8 cellular contexts compared by ENCODE assay signal in genomic region chr3:136659253-136659652, GRCh38.
DNase-seq lines count a peak whose midpoint lies in the region; ATAC-seq, FAIRE-seq and TF ChIP-seq lines count a peak whose summit lies in the region.

No MANE protein-coding gene starts in this region.

- peak; percentile 30 for FAIRE-seq in H54 (lab: Jason Lieb, UNC)

- H3K4me3 ChIP-seq in fibroblast of pulmonary artery (replicated peaks; ENCODE audit: low read depth, low read length) (no peak overlapping the region), gastrocnemius medialis (no peak overlapping the region)

- in situ Hi-C loops in gastrocnemius medialis (cut with MboI; ENCODE audit: low sequenced_read_pairs in 4 of 4), result no loop called here

- H3K9me3 ChIP-seq in gastrocnemius medialis, result peaks cover 0 to 4% (median 0%) of the 10 kb centered on the region in 3 donors

- no peaks in the 10 kb centered on the region for H3K27me3 ChIP-seq in gastrocnemius medialis

- TF ChIP-seq CTCF in fibroblast of pulmonary artery (IDR thresholded peaks at IDR 0.05; ENCODE audit: low read length, missing control alignments), result no peak
- no peak for TF ChIP-seq CTCF in gastrocnemius medialis (IDR thresholded peaks at IDR 0.05 in 4 of 5, conservative IDR thresholded peaks at IDR 0.05 in 1 of 5)

- DNase-seq in H54 (ENCODE audit: insufficient read length, low spot score), result no peak
- peak; percentile 79 for DNase-seq in NCI-H748 (lab: John Stamatoyannopoulos, UW; ENCODE audit: unreplicated experiment)
- DNase-seq in fibroblast of pulmonary artery (ENCODE audit: low read depth), result peak; percentile 74
- DNase-seq in posterior cingulate gyrus, result peak in 6 of 10 donors; percentile 36 to 81 (median 46)
- DNase-seq in gastrocnemius medialis, result no peak
- DNase-seq in GOT3 (lab: John Stamatoyannopoulos, UW), result no peak
- DNase-seq in activated naive CD4-positive, alpha-beta T cell treated with Interleukin-2 at 50 U/mL for 16 hours, result no peak

- no peak for ATAC-seq in gastrocnemius medialis
- ATAC-seq in GM21390 (IDR thresholded peaks at IDR 0.05; ENCODE audit: unreplicated experiment), result no peak

- TF ChIP-seq POLR2A in H54 (IDR thresholded peaks at IDR 0.05; ENCODE audit: low read depth, low read length) (no peak), gastrocnemius medialis (IDR thresholded peaks at IDR 0.05) (no peak)

- H3K4me1 ChIP-seq in gastrocnemius medialis, result peaks cover 13 to 20% of the 10 kb centered on the region in 2 donors

- H3K36me3 ChIP-seq in gastrocnemius medialis, result no peaks in the 10 kb centered on the region

- intact Hi-C loops in posterior cingulate gyrus (cut with DNase I), result no loop called here
- intact Hi-C loops in gastrocnemius medialis (cut with DNase I; ENCODE audit: low total_unique reads), result no loop called here

- H3K27ac ChIP-seq in gastrocnemius medialis, result no peak overlapping the region

Comparison
In these comparisons a context has a peak if more than half of its experiments do, and no peak if none do; other contexts are left out.
1. DNase-seq: peak in NCI-H748 (single experiment), fibroblast of pulmonary artery (single experiment) and posterior cingulate gyrus (6 of 10); none in H54 (single experiment), gastrocnemius medialis (0 of 2), GOT3 (single experiment) and activated naive CD4-positive, alpha-beta T cell treated with Interleukin-2 at 50 U/mL for 16 hours (single experiment).